Comparison of ENCODE assay signal across 9 cellular contexts in genomic region chr1:76867342-76868130, GRCh38. TPM values are rescaled to one million over a fixed set of nuclear protein-coding genes. Genes with fewer than 3 reads are reported as not detected.
DNase-seq lines count a peak whose midpoint lies in the region; ATAC-seq lines count a peak whose summit lies in the region.
"Had no signal": no experiment of that assay in that cellular context is flagged by ENCODE, and none has a peak within 500 bp of the region (broad histone marks: within the 10 kb centered on the region; RNA-seq: fewer than 3 reads in every experiment).

Gene ST6GALNAC5 (plus strand): TSS chr1:76867480.

- no peaks in the 10 kb centered on the region for H3K36me3 Mint-ChIP-seq in activated T-helper 17 cell treated with anti-CD3 and anti-CD28 coated beads, Interleukin-2, amount 50 U/mL, for 72 hours (ENCODE audit: low read depth)

- intact Hi-C loops in left ventricle myocardium superior (cut with micrococcal nuclease) = no loop called here

- H3K4me1 Mint-ChIP-seq in activated T-helper 17 cell treated with anti-CD3 and anti-CD28 coated beads, Interleukin-2, amount 50 U/mL, for 72 hours = no peaks in the 10 kb centered on the region

- no peaks in the 10 kb centered on the region for H3K9me3 Mint-ChIP-seq in activated T-helper 17 cell treated with anti-CD3 and anti-CD28 coated beads, Interleukin-2, amount 50 U/mL, for 72 hours

- DNase-seq in DMS 273 (lab: John Stamatoyannopoulos, UW; ENCODE audit: unreplicated experiment) (peak; percentile 89), NCI-H1092 (lab: John Stamatoyannopoulos, UW) (peak; percentile 10), left ventricle myocardium superior (no peak), retina (peak; percentile 88), left lobe of liver (ENCODE audit: low spot score) (no peak)

- H3K27me3 Mint-ChIP-seq in activated T-helper 17 cell treated with anti-CD3 and anti-CD28 coated beads, Interleukin-2, amount 50 U/mL, for 72 hours = peaks cover 62% of the 10 kb centered on the region

- no peak for ATAC-seq in activated T-helper 17 cell treated with anti-CD3 and anti-CD28 coated beads, Interleukin-2, amount 50 U/mL, for 72 hours (replicated peaks)
- ATAC-seq in left ventricle myocardium superior = peak; percentile 48
- ATAC-seq in left lobe of liver = no peak
- ATAC-seq in HG03442 (IDR thresholded peaks at IDR 0.05; ENCODE audit: unreplicated experiment) = no peak
- no peak for ATAC-seq in GM21390 (IDR thresholded peaks at IDR 0.05; ENCODE audit: unreplicated experiment)

- no peak within 1 kb of the TSS for H3K27ac Mint-ChIP-seq in activated T-helper 17 cell treated with anti-CD3 and anti-CD28 coated beads, Interleukin-2, amount 50 U/mL, for 72 hours

- H3K4me3 Mint-ChIP-seq in activated T-helper 17 cell treated with anti-CD3 and anti-CD28 coated beads, Interleukin-2, amount 50 U/mL, for 72 hours = peak within 1 kb of the TSS; percentile 43

RNA-seq across cellular contexts. Expression of gene ST6GALNAC5, which starts in this region (rescaled TPM):
- not detected for total RNA-seq in activated T-helper 17 cell treated with anti-CD3 and anti-CD28 coated beads, Interleukin-2, amount 50 U/mL, for 72 hours
- total RNA-seq in left ventricle myocardium superior (0.62 TPM), left lobe of liver (not detected)
- total RNA-seq: mononuclear cell had no signal

Comparison
In these comparisons a context has a peak if more than half of its experiments do, and no peak if none do; other contexts are left out.
1. Peak in ATAC-seq in left ventricle myocardium superior; RNA of the gene not detected or under 1 TPM.
2. DNase-seq: peak in DMS 273 (single experiment), NCI-H1092 (single experiment) and retina (single experiment); none in left ventricle myocardium superior (single experiment) and left lobe of liver (single experiment).